ENCODE assay signal across 19 cellular contexts in genomic region chr5:125153231-125153630, GRCh38.
"Had no signal": no experiment of that assay in that cellular context is flagged by ENCODE, and none has a peak within 500 bp of the region (broad histone marks: within the 10 kb centered on the region; RNA-seq: fewer than 3 reads in every experiment).

No MANE protein-coding gene starts in this region.

- H3K27me3 Mint-ChIP-seq: activated CD4-positive, alpha-beta T cell treated with anti-CD3 and anti-CD28 coated beads, Interleukin-2, amount 10 ng/mL, durations not matched to agents 24 days and 14 days; activated CD8-positive, alpha-beta T cell treated with anti-CD3 and anti-CD28 coated beads for 36 hours; activated T-cell treated with anti-CD3 and anti-CD28 coated beads, Interleukin-2, amount 50 U/mL, for 24 hours; effector memory CD8-positive, alpha-beta T cell had no signal

- H3K4me3 ChIP-seq: adrenal gland, mucosa of descending colon, pancreas, skin epidermis, testis, upper lobe of left lung had no signal

- ATAC-seq: activated CD8-positive, alpha-beta T cell treated with anti-CD3 and anti-CD28 coated beads for 36 hours; activated naive CD4-positive, alpha-beta T cell treated with anti-CD3 and anti-CD28 coated beads, Interleukin-2, amount 50 U/mL, for 72 hours; effector memory CD8-positive, alpha-beta T cell; left ventricle myocardium superior; mucosa of descending colon; pancreas; stimulated activated effector memory CD8-positive, alpha-beta T cell treated with anti-CD3 and anti-CD28 coated beads, Interleukin-12 subunit alpha, Interleukin-12 subunit beta, amount 100 ng/mL, for 72 hours had no signal

- H3K36me3 Mint-ChIP-seq: activated naive CD4-positive, alpha-beta T cell treated with anti-CD3 and anti-CD28 coated beads, Interleukin-2, amount 50 U/mL, for 72 hours; naive B cell; stimulated activated effector memory CD8-positive, alpha-beta T cell treated with anti-CD3 and anti-CD28 coated beads, Interleukin-12 subunit alpha, Interleukin-12 subunit beta, amount 100 ng/mL, for 72 hours had no signal

- H3K4me3 Mint-ChIP-seq: activated CD4-positive, alpha-beta T cell treated with anti-CD3 and anti-CD28 coated beads, Interleukin-2, amount 10 ng/mL, durations not matched to agents 24 days and 14 days; activated CD8-positive, alpha-beta T cell treated with anti-CD3 and anti-CD28 coated beads for 36 hours; activated T-cell treated with anti-CD3 and anti-CD28 coated beads, Interleukin-2, amount 50 U/mL, for 24 hours; effector memory CD8-positive, alpha-beta T cell; naive B cell; stimulated activated effector memory CD8-positive, alpha-beta T cell treated with anti-CD3 and anti-CD28 coated beads, Interleukin-12 subunit alpha, Interleukin-12 subunit beta, amount 100 ng/mL, for 72 hours had no signal

- H3K27ac Mint-ChIP-seq: activated CD4-positive, alpha-beta T cell treated with anti-CD3 and anti-CD28 coated beads, Interleukin-2, amount 10 ng/mL, durations not matched to agents 24 days and 14 days; activated CD8-positive, alpha-beta T cell treated with anti-CD3 and anti-CD28 coated beads for 36 hours; activated naive CD4-positive, alpha-beta T cell treated with anti-CD3 and anti-CD28 coated beads, Interleukin-2, amount 50 U/mL, for 72 hours; activated T-cell treated with anti-CD3 and anti-CD28 coated beads, Interleukin-2, amount 50 U/mL, for 24 hours; effector memory CD8-positive, alpha-beta T cell; stimulated activated effector memory CD8-positive, alpha-beta T cell treated with anti-CD3 and anti-CD28 coated beads, Interleukin-12 subunit alpha, Interleukin-12 subunit beta, amount 100 ng/mL, for 72 hours had no signal

- H3K9me3 Mint-ChIP-seq: activated T-cell treated with anti-CD3 and anti-CD28 coated beads, Interleukin-2, amount 50 U/mL, for 24 hours had no signal

- H3K4me1 Mint-ChIP-seq: activated CD4-positive, alpha-beta T cell treated with anti-CD3 and anti-CD28 coated beads, Interleukin-2, amount 10 ng/mL, durations not matched to agents 24 days and 14 days; stimulated activated effector memory CD8-positive, alpha-beta T cell treated with anti-CD3 and anti-CD28 coated beads, Interleukin-12 subunit alpha, Interleukin-12 subunit beta, amount 100 ng/mL, for 72 hours had no signal

- DNase-seq: activated CD4-positive, alpha-beta T cell treated with anti-CD3 and anti-CD28 coated beads, Interleukin-2, amount 10 ng/mL, durations not matched to agents 24 days and 14 days; activated CD8-positive, alpha-beta T cell treated with anti-CD3 and anti-CD28 coated beads for 36 hours; activated gamma-delta T cell treated with Interleukin-2 at 50 U/mL for 16 hours; activated T-cell treated with anti-CD3 and anti-CD28 coated beads, Interleukin-2, amount 50 U/mL, for 24 hours; adrenal gland; effector memory CD8-positive, alpha-beta T cell; foreskin fibroblast; left ventricle myocardium superior; mucosa of descending colon; naive B cell; pancreas; stimulated activated CD4-positive, alpha-beta T cell treated with anti-CD3 and anti-CD28 coated beads, Interleukin-4, amount 100 ng/mL, for 1 hour; T-helper 1 cell; T1000; testis had no signal
